ENCODE assay signal across 9 cellular contexts in genomic region chr12:32134144-32134888, GRCh38. TPM values are rescaled to one million over a fixed set of nuclear protein-coding genes. Genes with fewer than 3 reads are reported as not detected.
A peak's percentile ranks its signal among the peaks of the same experiment; 100 is the strongest.
DNase-seq lines count a peak whose midpoint lies in the region; ATAC-seq and TF ChIP-seq lines count a peak whose summit lies in the region.
"Had no signal": no experiment of that assay in that cellular context is flagged by ENCODE, and none has a peak within 500 bp of the region (broad histone marks: within the 10 kb centered on the region; RNA-seq: fewer than 3 reads in every experiment).

No MANE protein-coding gene starts in this region.

- peak; percentile 1 for TF ChIP-seq CTCF in kidney epithelial cell (IDR thresholded peaks at IDR 0.05; ENCODE audit: insufficient read depth, low read length, poor library complexity, severe bottlenecking)

- intact Hi-C loops in CD4-positive, alpha-beta memory T cell (cut with micrococcal nuclease), result no loop called here

- peak overlapping the region in 6 of 8 donors; percentile 9 to 65 (median 29) for H3K4me3 Mint-ChIP-seq in CD4-positive, alpha-beta memory T cell

- H3K4me1 ChIP-seq in CD4-positive, alpha-beta memory T cell (ENCODE audit: insufficient read depth, low read length), result peaks cover 10% of the 10 kb centered on the region

- ATAC-seq in GM19468 (IDR thresholded peaks at IDR 0.05; ENCODE audit: extremely low read depth, unreplicated experiment) (peak; percentile 53), HG03521 (IDR thresholded peaks at IDR 0.05; ENCODE audit: unreplicated experiment) (peak; percentile 51)

- peak; percentile 5 to 55 (median 17) for DNase-seq in CD4-positive, alpha-beta memory T cell
- peak; percentile 72 for DNase-seq in activated CD8-positive, alpha-beta memory T cell treated with anti-CD3 and anti-CD28 coated beads, Interleukin-2, amount 50 U/mL, for 48 hours
- DNase-seq in kidney epithelial cell (ENCODE audit: low read depth) (peak; percentile 42), DMS114 treated with DMSO at 0.1 percent for 48 hours (lab: John Stamatoyannopoulos, UW; ENCODE audit: unreplicated experiment) (no peak), HuH-7.5 (ENCODE audit: low spot score) (no peak), NCI-H1092 (lab: John Stamatoyannopoulos, UW) (no peak)

- CTCF ChIA-PET in CD4-positive, alpha-beta memory T cell (lab: Charles Lee; ENCODE audit: partially characterized antibody), result interaction anchor here (0.6 to 1.2 kb wide), 3 partner anchors 9 to 481 kb away, joined by 3 to 5 read pairs (median 4); no protein-coding TSS in a partner anchor

- no peak overlapping the region for H3K4me3 ChIP-seq in CD4-positive, alpha-beta memory T cell (ENCODE audit: low read length in 2 of 2)
- H3K4me3 ChIP-seq in kidney epithelial cell (ENCODE audit: low read depth, low read length), result no peak overlapping the region

- H3K36me3 Mint-ChIP-seq in CD4-positive, alpha-beta memory T cell, result peaks cover 0 to 5% of the 10 kb centered on the region in 2 donors

- no peaks in the 10 kb centered on the region for H3K27me3 ChIP-seq in CD4-positive, alpha-beta memory T cell (ENCODE audit: insufficient read depth, low read length)
- no peaks in the 10 kb centered on the region for H3K27me3 ChIP-seq in kidney epithelial cell (ENCODE audit: control insufficient read depth, insufficient read depth, low read length)

- H3K9me3 Mint-ChIP-seq in CD4-positive, alpha-beta memory T cell, result no peaks in the 10 kb centered on the region

- POLR2A ChIA-PET in CD4-positive, alpha-beta memory T cell (lab: Charles Lee; ENCODE audit: partially characterized antibody), result interaction anchor here (0.9 kb wide), 1 partner anchor 9 kb away, joined by 3 read pairs; no protein-coding TSS in a partner anchor

- H3K27me3 Mint-ChIP-seq in CD4-positive, alpha-beta memory T cell, result no peaks in the 10 kb centered on the region

- no peaks in the 10 kb centered on the region for H3K9me3 ChIP-seq in CD4-positive, alpha-beta memory T cell (ENCODE audit: control insufficient read depth in 1 of 2, low read length in 2 of 2)

- no peaks in the 10 kb centered on the region for H3K36me3 ChIP-seq in CD4-positive, alpha-beta memory T cell (ENCODE audit: insufficient read depth, low read length)
- no peaks in the 10 kb centered on the region for H3K36me3 ChIP-seq in kidney epithelial cell (ENCODE audit: control insufficient read depth, insufficient read depth, low read length)

- no peak overlapping the region for H3K27ac ChIP-seq in CD4-positive, alpha-beta memory T cell (ENCODE audit: low read depth, low read length)
- H3K27ac ChIP-seq: epithelial cell of prostate had no signal

- peak overlapping the region; percentile 6 to 61 (median 42) for H3K27ac Mint-ChIP-seq in CD4-positive, alpha-beta memory T cell

- H3K4me1 Mint-ChIP-seq in CD4-positive, alpha-beta memory T cell, result peaks cover 16 to 27% (median 17%) of the 10 kb centered on the region in 4 donors

RNA-seq across cellular contexts. Expression of gene BICD1, which starts 27.7 kb away (rescaled TPM):
- total RNA-seq in CD4-positive, alpha-beta memory T cell, result 10 to 100 TPM; 16.1 to 20.3 TPM
- 1 to 10 TPM; 3.7 to 8.7 TPM for polyA plus RNA-seq in CD4-positive, alpha-beta memory T cell
- total RNA-seq in kidney epithelial cell, result 13.1 and 14.5 TPM in 2 replicates

Comparison
In these comparisons a context has a peak if more than half of its experiments do, and no peak if none do; other contexts are left out.
1. DNase-seq: peak in CD4-positive, alpha-beta memory T cell (5 of 5), activated CD8-positive, alpha-beta memory T cell treated with anti-CD3 and anti-CD28 coated beads, Interleukin-2, amount 50 U/mL, for 48 hours (single experiment) and kidney epithelial cell (single experiment); none in DMS114 treated with DMSO at 0.1 percent for 48 hours (single experiment), HuH-7.5 (single experiment) and NCI-H1092 (single experiment).